ENCODE assay signal across 8 cellular contexts in genomic region chr3:149273096-149273751, GRCh38. TPM values are rescaled to one million over a fixed set of nuclear protein-coding genes. Genes with fewer than 3 reads are reported as not detected.
A peak's percentile ranks its signal among the peaks of the same experiment; 100 is the strongest.
DNase-seq lines count a peak whose midpoint lies in the region; ATAC-seq, FAIRE-seq and TF ChIP-seq lines count a peak whose summit lies in the region.

No MANE protein-coding gene starts in this region.

- H2AFZ ChIP-seq in astrocyte (ENCODE audit: low read depth, low read length), result no peak overlapping the region

- intact Hi-C loops in sciatic nerve (cut with DNase I), result loop anchor here (5.0 to 10.0 kb wide), 2 partner anchors 156 to 318 kb away; no protein-coding TSS in a partner anchor

- peak; percentile 88 for FAIRE-seq in astrocyte (lab: Jason Lieb, UNC)

- peaks cover 10% of the 10 kb centered on the region for H3K4me1 Mint-ChIP-seq in activated T-cell treated with anti-CD3 and anti-CD28 coated beads, Interleukin-2, amount 50 U/mL, for 72 hours (ENCODE audit: low read depth)
- peaks cover 20% of the 10 kb centered on the region for H3K4me1 Mint-ChIP-seq in astrocyte (ENCODE audit: low read depth, unreplicated experiment)

- ATAC-seq in activated T-cell treated with anti-CD3 and anti-CD28 coated beads, Interleukin-2, amount 50 U/mL, for 72 hours (replicated peaks in 1 of 2), result peak; percentile 77
- ATAC-seq in GM21529 (IDR thresholded peaks at IDR 0.05; ENCODE audit: unreplicated experiment) (peak; percentile 76), sciatic nerve (peak; percentile 88)

- peak; percentile 18 to 20 for DNase-seq in activated T-cell treated with anti-CD3 and anti-CD28 coated beads, Interleukin-2, amount 50 U/mL, for 72 hours
- DNase-seq in activated T-cell treated with anti-CD3 and anti-CD28 coated beads, Interleukin-2, amount 50 U/mL, for 1 hour, result no peak
- peak; percentile 72 for DNase-seq in HS-5 (ENCODE audit: low read depth)
- peak; percentile 77 for DNase-seq in NCI-H69 (lab: John Stamatoyannopoulos, UW)
- DNase-seq in astrocyte (ENCODE audit: low read depth), result peak; percentile 70
- peak; percentile 40 for DNase-seq in hepatic stellate cell (ENCODE audit: low spot score)
- no peak for DNase-seq in sciatic nerve (ENCODE audit: low spot score)

- H3K4me3 ChIP-seq in astrocyte (ENCODE audit: insufficient read depth, low read depth, low read length), result no peak overlapping the region

- no peaks in the 10 kb centered on the region for H3K36me3 Mint-ChIP-seq in activated T-cell treated with anti-CD3 and anti-CD28 coated beads, Interleukin-2, amount 50 U/mL, for 72 hours (ENCODE audit: insufficient read depth in 2 of 2)
- H3K36me3 Mint-ChIP-seq in astrocyte (ENCODE audit: low read depth, unreplicated experiment), result no peaks in the 10 kb centered on the region

- no peaks in the 10 kb centered on the region for H3K9me3 Mint-ChIP-seq in activated T-cell treated with anti-CD3 and anti-CD28 coated beads, Interleukin-2, amount 50 U/mL, for 72 hours
- H3K9me3 Mint-ChIP-seq in astrocyte (ENCODE audit: unreplicated experiment), result no peaks in the 10 kb centered on the region

- no peak overlapping the region for H3K4me3 Mint-ChIP-seq in activated T-cell treated with anti-CD3 and anti-CD28 coated beads, Interleukin-2, amount 50 U/mL, for 72 hours
- H3K4me3 Mint-ChIP-seq in astrocyte (ENCODE audit: unreplicated experiment), result no peak overlapping the region

- H3K79me2 ChIP-seq in astrocyte (ENCODE audit: insufficient read depth, low read length), result no peaks in the 10 kb centered on the region

- H3K9ac ChIP-seq in astrocyte (ENCODE audit: low read length), result no peak overlapping the region

- peak; percentile 100 for TF ChIP-seq CTCF in astrocyte (IDR thresholded peaks at IDR 0.05; ENCODE audit: insufficient read depth, low read depth, low read length)

- H3K27ac Mint-ChIP-seq in activated T-cell treated with anti-CD3 and anti-CD28 coated beads, Interleukin-2, amount 50 U/mL, for 72 hours, result no peak overlapping the region
- H3K27ac Mint-ChIP-seq in astrocyte (ENCODE audit: unreplicated experiment), result no peak overlapping the region

- H3K4me1 ChIP-seq in astrocyte (ENCODE audit: insufficient read depth, low read length), result peaks cover 10% of the 10 kb centered on the region

- H3K4me2 ChIP-seq in astrocyte (ENCODE audit: low read length), result no peak overlapping the region

- no peak overlapping the region for H3K27ac ChIP-seq in astrocyte (ENCODE audit: low read depth, low read length)

- H4K20me1 ChIP-seq in astrocyte (ENCODE audit: insufficient read depth, low read length), result no peaks in the 10 kb centered on the region

- H3K36me3 ChIP-seq in astrocyte (ENCODE audit: insufficient read depth, low read length), result no peaks in the 10 kb centered on the region

- H3K27me3 Mint-ChIP-seq in activated T-cell treated with anti-CD3 and anti-CD28 coated beads, Interleukin-2, amount 50 U/mL, for 72 hours (ENCODE audit: low read depth), result no peaks in the 10 kb centered on the region
- H3K27me3 Mint-ChIP-seq in astrocyte (ENCODE audit: low read depth, unreplicated experiment), result no peaks in the 10 kb centered on the region

- no peaks in the 10 kb centered on the region for H3K9me3 ChIP-seq in astrocyte (ENCODE audit: insufficient read depth, low read depth, low read length)

- H3K27me3 ChIP-seq in astrocyte (ENCODE audit: insufficient read depth, low read length), result no peaks in the 10 kb centered on the region

RNA-seq across cellular contexts. Expression of gene CP, which starts 51.6 kb away (rescaled TPM):
- total RNA-seq in activated T-cell treated with anti-CD3 and anti-CD28 coated beads, Interleukin-2, amount 50 U/mL, for 72 hours, result not detected
- total RNA-seq in astrocyte (0.48 TPM in 1 of 2 replicates, not detected in the other), sciatic nerve (26.1 TPM)

Comparison
In these comparisons a context has a peak if more than half of its experiments do, and no peak if none do; other contexts are left out.
1. DNase-seq: peak in activated T-cell treated with anti-CD3 and anti-CD28 coated beads, Interleukin-2, amount 50 U/mL, for 72 hours (2 of 2), HS-5 (single experiment), NCI-H69 (single experiment), astrocyte (single experiment) and hepatic stellate cell (single experiment); none in activated T-cell treated with anti-CD3 and anti-CD28 coated beads, Interleukin-2, amount 50 U/mL, for 1 hour (single experiment) and sciatic nerve (single experiment).
2. RNA of gene CP, which starts 51.6 kb away (total RNA-seq): 26.1 TPM in sciatic nerve (single experiment); 0.48 TPM in astrocyte and not detected in activated T-cell treated with anti-CD3 and anti-CD28 coated beads, Interleukin-2, amount 50 U/mL, for 72 hours; every median in the first group is over 10 times any median in the second.
3. Peak in every context shown above with its lines, with median percentiles within 50 percentile points of each other: ATAC-seq.